ENCODE assay signal across 27 cellular contexts in genomic region chr3:172643780-172644179, GRCh38.
"Had no signal": no experiment of that assay in that cellular context is flagged by ENCODE, and none has a peak within 500 bp of the region (broad histone marks: within the 10 kb centered on the region; RNA-seq: fewer than 3 reads in every experiment).

No MANE protein-coding gene starts in this region.

- H3K27ac ChIP-seq: adrenal gland, body of pancreas, cardiac muscle cell, colonic mucosa, epithelial cell of prostate, foreskin keratinocyte, gastrocnemius medialis, heart left ventricle had no signal

- ATAC-seq: activated CD8-positive, alpha-beta T cell treated with anti-CD3 and anti-CD28 coated beads for 36 hours; activated naive CD8-positive, alpha-beta T cell treated with anti-CD3 and anti-CD28 coated beads, Interleukin-2, amount 50 U/mL, for 24 hours; activated T-cell treated with anti-CD3 and anti-CD28 coated beads, Interleukin-2, amount 50 U/mL, for 4 hours; body of pancreas; foreskin keratinocyte; gastrocnemius medialis; T-cell had no signal

- H3K9me3 ChIP-seq: adrenal gland, body of pancreas, colonic mucosa, gastrocnemius medialis, heart left ventricle had no signal

- H3K27me3 ChIP-seq: adrenal gland, body of pancreas, cardiac muscle cell, colonic mucosa, foreskin keratinocyte, gastrocnemius medialis, heart left ventricle had no signal

- H3K36me3 ChIP-seq: adrenal gland, cardiac muscle cell, colonic mucosa had no signal

- H3K4me3 ChIP-seq: adrenal gland, body of pancreas, cardiac muscle cell, colonic mucosa, gastrocnemius medialis, heart left ventricle had no signal

- DNase-seq: activated CD4-positive, alpha-beta T cell treated with anti-CD3 and anti-CD28 coated beads for 48 hours; activated CD4-positive, alpha-beta T cell treated with anti-CD3 and anti-CD28 coated beads, Interleukin-2, amount 50 U/mL, for 1 hour; activated CD4-positive, alpha-beta T cell treated with anti-CD3 and anti-CD28 coated beads, Interleukin-2, amount 50 U/mL, for 48 hours; activated CD4-positive, CD25-positive, alpha-beta regulatory T cell; activated CD8-positive, alpha-beta memory T cell treated with anti-CD3 and anti-CD28 coated beads for 24 hours; activated CD8-positive, alpha-beta T cell treated with anti-CD3 and anti-CD28 coated beads for 36 hours; activated effector memory CD4-positive, alpha-beta T cell treated with anti-CD3 and anti-CD28 coated beads, Interleukin-2, amount 50 U/mL, for 16 hours; activated naive CD4-positive, alpha-beta T cell treated with anti-CD3 and anti-CD28 coated beads for 36 hours; activated naive CD8-positive, alpha-beta T cell treated with anti-CD3 and anti-CD28 coated beads for 36 hours; activated naive CD8-positive, alpha-beta T cell treated with anti-CD3 and anti-CD28 coated beads, Interleukin-2, amount 50 U/mL, for 24 hours; activated T-cell treated with anti-CD3 and anti-CD28 coated beads, Interleukin-2, amount 50 U/mL, for 4 hours; adrenal gland; amygdala; aorta; body of pancreas; central memory CD4-positive, alpha-beta T cell; cerebellar nuclear complex; colonic mucosa; effector CD8-positive, alpha-beta T cell; foreskin keratinocyte; glutamatergic neuron; heart left ventricle; T-cell; T-helper 9 cell had no signal

- H3K4me1 ChIP-seq: colonic mucosa, foreskin keratinocyte had no signal
